Comparison of ENCODE assay signal across 22 cellular contexts in the genomic region with DNA sequence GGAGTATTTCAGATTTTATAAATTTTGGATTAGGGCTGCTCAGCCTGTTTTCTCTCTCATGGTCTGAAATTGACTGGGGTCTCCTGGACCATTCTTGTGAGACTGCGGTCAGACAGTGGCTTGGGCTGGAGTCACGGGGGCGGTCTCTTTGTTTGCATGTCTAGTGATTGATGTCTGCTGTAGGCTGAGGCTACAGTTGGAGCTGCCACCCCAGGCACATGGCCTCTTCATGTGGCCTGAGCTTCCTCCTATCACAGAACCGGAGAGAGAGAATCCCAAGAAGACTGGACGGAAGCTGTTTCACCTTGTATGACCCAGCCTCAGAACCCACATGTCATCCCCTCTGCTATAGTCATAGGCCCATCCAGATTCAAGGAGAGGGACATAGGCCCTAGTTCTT.
"Had no signal": no experiment of that assay in that cellular context is flagged by ENCODE, and none has a peak within 500 bp of the region (broad histone marks: within the 10 kb centered on the region; RNA-seq: fewer than 3 reads in every experiment).

No MANE protein-coding gene starts in this region.

- H3K36me3 Mint-ChIP-seq: IgD-negative memory B cell had no signal

- DNase-seq: KBM-7, MV-4-11, NCI-H1048, NCI-H1105, NCI-H1417, NCI-H1436 treated with DMSO at 0.1 percent for 48 hours, NCI-H1694, NCI-H187 treated with DMSO at 0.1 percent for 48 hours, NCI-H2081, NCI-H2107, NCI-H2227 treated with DMSO at 0.1 percent for 48 hours, NCI-H446, NCI-H510A, NCI-H524 treated with DMSO at 0.1 percent for 48 hours, NCI-H69, NCI-H774, SHP77, SK-N-SH, SW 1271 had no signal

- H3K9ac ChIP-seq: SK-N-SH had no signal

- H3K27ac ChIP-seq: HL-60, RWPE1 had no signal

- H3K4me2 ChIP-seq: SK-N-SH had no signal

- H3K9me3 ChIP-seq: SK-N-SH had no signal

- H3K4me3 Mint-ChIP-seq: IgD-negative memory B cell had no signal
